In the genomic region with DNA sequence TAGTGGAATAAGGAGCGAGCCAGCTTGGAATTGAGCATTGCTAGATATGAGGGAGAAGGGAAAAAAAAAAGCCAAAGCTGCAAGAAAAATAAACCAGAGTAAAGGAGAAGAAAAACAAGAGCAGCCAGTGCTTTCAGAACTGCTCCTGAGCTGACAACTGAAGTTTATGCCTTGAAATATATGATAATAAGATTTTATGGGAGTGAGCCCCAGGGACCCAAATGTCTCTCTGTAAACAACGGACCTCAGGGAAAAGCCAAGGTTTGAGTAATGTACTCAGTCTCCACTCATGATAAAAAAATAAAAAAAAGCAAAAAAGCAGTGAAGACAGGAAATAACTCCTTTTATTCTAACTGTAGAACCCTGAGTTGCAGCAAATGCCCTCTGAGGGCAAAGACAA, we compare ENCODE assay signal across 1 cellular context.
TF ChIP-seq lines count a peak whose summit lies in the region.

No MANE protein-coding gene starts in this region.

TF ChIP-seq in HEK293, 187 proteins besides CTCF, POLR2A, EP300 and RAD21 (continued from another document and continues in another):
- TF ChIP-seq ZNF518A (tag by site-specific recombination; conservative IDR thresholded peaks at IDR 0.05; ENCODE audit: low read depth) (no peak), ZNF701 (tag by site-specific recombination; IDR thresholded peaks at IDR 0.05) (no peak), ZNF133 (tag by site-specific recombination; IDR thresholded peaks at IDR 0.05) (no peak), ZNF274 (IDR thresholded peaks at IDR 0.05; ENCODE audit: low read length) (no peak), ZNF274 (tag by site-specific recombination; IDR thresholded peaks at IDR 0.05; ENCODE audit: borderline replicate concordance) (no peak), ZIC2 (tag by site-specific recombination; IDR thresholded peaks at IDR 0.05) (peak; percentile 29; the same call in 1 of the 2 replicates), ZFP69B (tag by site-specific recombination; IDR thresholded peaks at IDR 0.05) (no peak), ZNF280C (tag by site-specific recombination; IDR thresholded peaks at IDR 0.05) (no peak), MZF1 (tag by site-specific recombination; IDR thresholded peaks at IDR 0.05; ENCODE audit: borderline replicate concordance) (no peak), ZNF843 (tag by site-specific recombination; IDR thresholded peaks at IDR 0.05) (peak; percentile 48; the same call in 1 of the 2 replicates), ZXDB (tag by site-specific recombination; IDR thresholded peaks at IDR 0.05) (0 out of 2 replicates have a peak, but pooled peaks have one; percentile 22), ZNF138 (tag by site-specific recombination; IDR thresholded peaks at IDR 0.05; ENCODE audit: borderline replicate concordance) (no peak), ZNF433 (tag by site-specific recombination; IDR thresholded peaks at IDR 0.05; ENCODE audit: low read depth) (no peak), SP7 (tag by site-specific recombination; IDR thresholded peaks at IDR 0.05) (no peak), ZNF555 (tag by site-specific recombination; conservative IDR thresholded peaks at IDR 0.05) (no peak), MEIS1 (CRISPR knock-in tag; IDR thresholded peaks at IDR 0.05; ENCODE audit: borderline replicate concordance) (no peak), ZNF488 (tag by site-specific recombination; IDR thresholded peaks at IDR 0.05) (no peak), ZSCAN23 (tag by site-specific recombination; IDR thresholded peaks at IDR 0.05) (no peak), ZNF423 (tag by site-specific recombination; IDR thresholded peaks at IDR 0.05) (peak; percentile 60; the same call in 1 of the 2 replicates), ZNF596 (tag by site-specific recombination; IDR thresholded peaks at IDR 0.05) (peak; percentile 42), GLIS1 (tag by site-specific recombination; IDR thresholded peaks at IDR 0.05) (no peak), ZNF211 (tag by site-specific recombination; IDR thresholded peaks at IDR 0.05; ENCODE audit: low read depth) (no peak), PRDM6 (tag by site-specific recombination; IDR thresholded peaks at IDR 0.05) (peak; percentile 97), PRDM4 (tag by site-specific recombination; IDR thresholded peaks at IDR 0.05) (peak; percentile 68), ZNF585B (tag by site-specific recombination; IDR thresholded peaks at IDR 0.05) (no peak), RBAK (tag by site-specific recombination; IDR thresholded peaks at IDR 0.05) (no peak), OSR2 (tag by site-specific recombination; IDR thresholded peaks at IDR 0.05) (peak; percentile 21; the same call in 1 of the 2 replicates), SCRT1 (tag by site-specific recombination; IDR thresholded peaks at IDR 0.05; ENCODE audit: borderline replicate concordance) (no peak), ZNF501 (tag by site-specific recombination; IDR thresholded peaks at IDR 0.05) (no peak), ZNF292 (tag by site-specific recombination; IDR thresholded peaks at IDR 0.05; ENCODE audit: borderline replicate concordance, low read depth) (no peak), HOXA7 (CRISPR knock-in tag; IDR thresholded peaks at IDR 0.05; ENCODE audit: borderline replicate concordance) (no peak), ZSCAN30 (tag by site-specific recombination; IDR thresholded peaks at IDR 0.05) (0 out of 2 replicates have a peak, but pooled peaks have one; percentile 50), WT1 (tag by site-specific recombination; IDR thresholded peaks at IDR 0.05) (peak; percentile 70), ZSCAN18 (tag by site-specific recombination; IDR thresholded peaks at IDR 0.05) (no peak), ZNF548 (tag by site-specific recombination; IDR thresholded peaks at IDR 0.05) (no peak), ZFP41 (tag by site-specific recombination; IDR thresholded peaks at IDR 0.05; ENCODE audit: borderline replicate concordance) (no peak)
- TF ChIP-seq, protein P1, sequence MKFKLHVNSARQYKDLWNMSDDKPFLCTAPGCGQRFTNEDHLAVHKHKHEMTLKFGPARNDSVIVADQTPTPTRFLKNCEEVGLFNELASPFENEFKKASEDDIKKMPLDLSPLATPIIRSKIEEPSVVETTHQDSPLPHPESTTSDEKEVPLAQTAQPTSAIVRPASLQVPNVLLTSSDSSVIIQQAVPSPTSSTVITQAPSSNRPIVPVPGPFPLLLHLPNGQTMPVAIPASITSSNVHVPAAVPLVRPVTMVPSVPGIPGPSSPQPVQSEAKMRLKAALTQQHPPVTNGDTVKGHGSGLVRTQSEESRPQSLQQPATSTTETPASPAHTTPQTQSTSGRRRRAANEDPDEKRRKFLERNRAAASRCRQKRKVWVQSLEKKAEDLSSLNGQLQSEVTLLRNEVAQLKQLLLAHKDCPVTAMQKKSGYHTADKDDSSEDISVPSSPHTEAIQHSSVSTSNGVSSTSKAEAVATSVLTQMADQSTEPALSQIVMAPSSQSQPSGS (tag by site-specific recombination; IDR thresholded peaks at IDR 0.05; ENCODE audit: low read depth) = no peak
- TF ChIP-seq, protein P2, sequence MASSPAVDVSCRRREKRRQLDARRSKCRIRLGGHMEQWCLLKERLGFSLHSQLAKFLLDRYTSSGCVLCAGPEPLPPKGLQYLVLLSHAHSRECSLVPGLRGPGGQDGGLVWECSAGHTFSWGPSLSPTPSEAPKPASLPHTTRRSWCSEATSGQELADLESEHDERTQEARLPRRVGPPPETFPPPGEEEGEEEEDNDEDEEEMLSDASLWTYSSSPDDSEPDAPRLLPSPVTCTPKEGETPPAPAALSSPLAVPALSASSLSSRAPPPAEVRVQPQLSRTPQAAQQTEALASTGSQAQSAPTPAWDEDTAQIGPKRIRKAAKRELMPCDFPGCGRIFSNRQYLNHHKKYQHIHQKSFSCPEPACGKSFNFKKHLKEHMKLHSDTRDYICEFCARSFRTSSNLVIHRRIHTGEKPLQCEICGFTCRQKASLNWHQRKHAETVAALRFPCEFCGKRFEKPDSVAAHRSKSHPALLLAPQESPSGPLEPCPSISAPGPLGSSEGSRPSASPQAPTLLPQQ (tag by site-specific recombination; IDR thresholded peaks at IDR 0.05) = no peak
